ENCODE assay signal across 13 cellular contexts in genomic region chr11:78653294-78653909, GRCh38.
"Had no signal": no experiment of that assay in that cellular context is flagged by ENCODE, and none has a peak within 500 bp of the region (broad histone marks: within the 10 kb centered on the region; RNA-seq: fewer than 3 reads in every experiment).

No MANE protein-coding gene starts in this region.

- H3K27ac ChIP-seq: ascending aorta, gastrocnemius medialis, parathyroid adenoma, SJSA1, transverse colon had no signal

- DNase-seq: activated effector memory CD4-positive, alpha-beta T cell treated with Interleukin-2 at 50 U/mL for 16 hours; activated naive CD8-positive, alpha-beta T cell treated with anti-CD3 and anti-CD28 coated beads, Interleukin-2, amount 10 ng/mL, durations not matched to agents 7 days and 5 days; activated T-cell treated with anti-CD3 and anti-CD28 coated beads for 4 hours; gastrocnemius medialis; retina; SW 1271; transverse colon had no signal

- H3K4me1 Mint-ChIP-seq: activated naive CD8-positive, alpha-beta T cell treated with anti-CD3 and anti-CD28 coated beads, Interleukin-2, amount 10 ng/mL, durations not matched to agents 7 days and 5 days had no signal

- ATAC-seq: gastrocnemius medialis had no signal

- H3K9me3 Mint-ChIP-seq: activated CD4-positive, alpha-beta memory T cell treated with anti-CD3 and anti-CD28 coated beads for 36 hours; activated naive CD8-positive, alpha-beta T cell treated with anti-CD3 and anti-CD28 coated beads, Interleukin-2, amount 10 ng/mL, durations not matched to agents 7 days and 5 days; neural crest cell; T-helper 2 cell treated with Interferon-gamma antibody and Interleukin-4, amounts not matched to agents 5 μg/mL and 100 μg/mL, for 36 hours had no signal

- H3K36me3 Mint-ChIP-seq: activated CD4-positive, alpha-beta memory T cell treated with anti-CD3 and anti-CD28 coated beads for 36 hours; activated naive CD8-positive, alpha-beta T cell treated with anti-CD3 and anti-CD28 coated beads, Interleukin-2, amount 10 ng/mL, durations not matched to agents 7 days and 5 days had no signal

- H3K27me3 Mint-ChIP-seq: activated naive CD8-positive, alpha-beta T cell treated with anti-CD3 and anti-CD28 coated beads, Interleukin-2, amount 10 ng/mL, durations not matched to agents 7 days and 5 days had no signal

- H3K4me3 Mint-ChIP-seq: activated CD4-positive, alpha-beta memory T cell treated with anti-CD3 and anti-CD28 coated beads for 36 hours; activated naive CD8-positive, alpha-beta T cell treated with anti-CD3 and anti-CD28 coated beads, Interleukin-2, amount 10 ng/mL, durations not matched to agents 7 days and 5 days; neural crest cell; T-helper 2 cell treated with Interferon-gamma antibody and Interleukin-4, amounts not matched to agents 5 μg/mL and 100 μg/mL, for 36 hours had no signal

- H2AFZ ChIP-seq: parathyroid adenoma had no signal

- H3K27ac Mint-ChIP-seq: activated CD4-positive, alpha-beta memory T cell treated with anti-CD3 and anti-CD28 coated beads for 36 hours; activated naive CD8-positive, alpha-beta T cell treated with anti-CD3 and anti-CD28 coated beads, Interleukin-2, amount 10 ng/mL, durations not matched to agents 7 days and 5 days; T-helper 2 cell treated with Interferon-gamma antibody and Interleukin-4, amounts not matched to agents 5 μg/mL and 100 μg/mL, for 36 hours had no signal

- H3K4me3 ChIP-seq: ascending aorta, gastrocnemius medialis, SJSA1, transverse colon had no signal

- H3K27me3 ChIP-seq: ascending aorta, gastrocnemius medialis, SJSA1, transverse colon had no signal

- H3K36me3 ChIP-seq: ascending aorta, gastrocnemius medialis, SJSA1, transverse colon had no signal

- H3K9me3 ChIP-seq: ascending aorta, gastrocnemius medialis, SJSA1, transverse colon had no signal

- H3K79me2 ChIP-seq: parathyroid adenoma had no signal

- H3K9ac ChIP-seq: parathyroid adenoma had no signal

- H3K4me1 ChIP-seq: ascending aorta, gastrocnemius medialis, parathyroid adenoma, SJSA1, transverse colon had no signal
